1 cellular context compared by ENCODE assay signal in the genomic region with DNA sequence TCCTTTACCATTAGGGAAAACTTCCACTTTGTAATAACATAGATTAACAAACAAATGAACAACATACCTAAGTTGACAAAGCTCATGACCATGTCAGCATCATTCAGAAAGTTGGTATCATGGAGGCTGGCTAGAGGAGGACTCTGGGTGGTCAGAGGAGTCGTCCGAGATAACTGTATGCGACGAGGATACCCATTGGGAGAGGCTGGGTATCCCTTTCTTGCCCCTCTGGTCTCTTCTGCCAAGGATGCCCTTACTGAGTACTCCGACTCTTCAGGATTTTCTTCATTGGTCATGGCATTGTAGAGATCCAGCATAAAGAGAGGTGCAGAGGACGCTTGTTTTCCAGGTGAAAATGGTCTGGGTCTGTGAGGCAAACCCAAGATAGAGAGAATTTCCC.
TF ChIP-seq lines count a peak whose summit lies in the region.

No MANE protein-coding gene starts in this region.

TF ChIP-seq in IMR-90, 13 proteins besides CTCF, POLR2A, EP300 and RAD21:
- no peak for TF ChIP-seq SMC3 (IDR thresholded peaks at IDR 0.05; ENCODE audit: low read depth, low read length)
- no peak for TF ChIP-seq RFX5 (IDR thresholded peaks at IDR 0.05; ENCODE audit: low read depth, low read length)
- no peak for TF ChIP-seq MAZ (IDR thresholded peaks at IDR 0.05; ENCODE audit: borderline replicate concordance, low read depth, low read length)
- no peak for TF ChIP-seq FOS (IDR thresholded peaks at IDR 0.05; ENCODE audit: low read depth, low read length)
- no peak for TF ChIP-seq BHLHE40 (IDR thresholded peaks at IDR 0.05; ENCODE audit: low read depth, low read length)
- no peak for TF ChIP-seq CEBPB (IDR thresholded peaks at IDR 0.05; ENCODE audit: low read depth, low read length)
- TF ChIP-seq RCOR1 (IDR thresholded peaks at IDR 0.05; ENCODE audit: insufficient replicate concordance, low read length), result no peak
- TF ChIP-seq, protein P1, sequence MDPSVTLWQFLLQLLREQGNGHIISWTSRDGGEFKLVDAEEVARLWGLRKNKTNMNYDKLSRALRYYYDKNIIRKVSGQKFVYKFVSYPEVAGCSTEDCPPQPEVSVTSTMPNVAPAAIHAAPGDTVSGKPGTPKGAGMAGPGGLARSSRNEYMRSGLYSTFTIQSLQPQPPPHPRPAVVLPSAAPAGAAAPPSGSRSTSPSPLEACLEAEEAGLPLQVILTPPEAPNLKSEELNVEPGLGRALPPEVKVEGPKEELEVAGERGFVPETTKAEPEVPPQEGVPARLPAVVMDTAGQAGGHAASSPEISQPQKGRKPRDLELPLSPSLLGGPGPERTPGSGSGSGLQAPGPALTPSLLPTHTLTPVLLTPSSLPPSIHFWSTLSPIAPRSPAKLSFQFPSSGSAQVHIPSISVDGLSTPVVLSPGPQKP (IDR thresholded peaks at IDR 0.05; ENCODE audit: borderline replicate concordance, low read depth, low read length), result no peak
- no peak for TF ChIP-seq MAFK (IDR thresholded peaks at IDR 0.05; ENCODE audit: low read depth, low read length)
- TF ChIP-seq NFE2L2 (IDR thresholded peaks at IDR 0.05; ENCODE audit: low read depth, low read length), result no peak
- no peak for TF ChIP-seq MXI1 (IDR thresholded peaks at IDR 0.05; ENCODE audit: borderline replicate concordance, low read depth, low read length)
TF ChIP-seq in IMR-90: peak in this region for 0.
